ENCODE assay signal across 1 cellular context in the genomic region with DNA sequence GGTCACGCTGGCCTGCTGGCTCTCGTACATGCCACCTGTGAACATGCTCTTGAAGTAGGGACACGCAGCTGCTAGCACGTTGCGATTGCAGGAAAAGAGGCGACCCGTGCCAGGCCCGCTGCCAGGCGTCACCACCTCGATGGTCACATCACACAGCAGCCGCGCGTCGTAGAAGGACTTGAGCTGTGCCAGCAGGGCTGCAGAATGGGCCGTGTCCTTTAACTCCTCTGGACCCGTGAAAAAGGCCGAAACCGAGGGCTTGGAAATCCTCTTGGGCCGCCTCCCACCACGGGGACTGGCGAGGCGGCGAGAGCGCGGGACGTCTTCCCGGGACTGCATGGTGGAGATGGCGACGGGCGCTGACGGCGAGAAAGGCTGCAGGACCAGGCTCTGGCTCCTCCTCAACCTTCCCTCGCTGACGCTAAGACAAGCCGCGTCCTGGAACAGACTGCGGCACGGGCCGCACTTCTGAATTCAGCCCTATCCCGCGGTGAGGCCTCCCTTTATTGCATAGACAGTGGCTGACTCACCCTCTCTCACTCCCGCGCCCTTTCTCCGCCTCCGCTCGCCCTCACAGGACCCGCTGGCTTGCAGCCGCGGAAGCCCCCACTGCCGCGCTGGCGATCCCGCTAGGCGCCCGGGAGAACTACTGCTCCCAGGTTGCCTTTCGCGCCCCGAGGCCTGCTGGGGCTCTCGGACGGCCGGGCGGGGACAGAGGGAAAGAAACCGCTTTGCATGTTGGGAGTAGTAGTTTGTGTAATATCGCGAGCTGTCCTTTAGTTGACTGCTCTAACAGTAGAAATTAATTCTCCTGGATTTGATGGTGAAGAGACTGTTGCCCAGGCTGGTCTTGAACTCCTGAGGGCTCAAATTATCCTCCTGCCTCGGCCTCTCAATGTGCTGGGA.
A peak's percentile ranks its signal among the peaks of the same experiment; 100 is the strongest.
TF ChIP-seq lines count a peak whose summit lies in the region.

A gene with protein sequence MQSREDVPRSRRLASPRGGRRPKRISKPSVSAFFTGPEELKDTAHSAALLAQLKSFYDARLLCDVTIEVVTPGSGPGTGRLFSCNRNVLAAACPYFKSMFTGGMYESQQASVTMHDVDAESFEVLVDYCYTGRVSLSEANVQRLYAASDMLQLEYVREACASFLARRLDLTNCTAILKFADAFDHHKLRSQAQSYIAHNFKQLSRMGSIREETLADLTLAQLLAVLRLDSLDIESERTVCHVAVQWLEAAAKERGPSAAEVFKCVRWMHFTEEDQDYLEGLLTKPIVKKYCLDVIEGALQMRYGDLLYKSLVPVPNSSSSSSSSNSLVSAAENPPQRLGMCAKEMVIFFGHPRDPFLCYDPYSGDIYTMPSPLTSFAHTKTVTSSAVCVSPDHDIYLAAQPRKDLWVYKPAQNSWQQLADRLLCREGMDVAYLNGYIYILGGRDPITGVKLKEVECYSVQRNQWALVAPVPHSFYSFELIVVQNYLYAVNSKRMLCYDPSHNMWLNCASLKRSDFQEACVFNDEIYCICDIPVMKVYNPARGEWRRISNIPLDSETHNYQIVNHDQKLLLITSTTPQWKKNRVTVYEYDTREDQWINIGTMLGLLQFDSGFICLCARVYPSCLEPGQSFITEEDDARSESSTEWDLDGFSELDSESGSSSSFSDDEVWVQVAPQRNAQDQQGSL (minus strand): TSS at position 651 of the 906 bp plus-strand sequence. CDS start 312 bp downstream, at position 339.

TF ChIP-seq in H1, 55 proteins besides CTCF, POLR2A, EP300 and RAD21:
- peak; percentile 7; the same call in 1 of the 2 replicates for TF ChIP-seq MAFK (IDR thresholded peaks at IDR 0.05; ENCODE audit: low read depth, low read length)
- peak; percentile 79 for TF ChIP-seq POLR2AphosphoS5 (IDR thresholded peaks at IDR 0.05; ENCODE audit: low read depth, low read length)
- TF ChIP-seq SIX5 (IDR thresholded peaks at IDR 0.05; ENCODE audit: low read depth, low read length), result peak; percentile 94
- TF ChIP-seq SP1 (IDR thresholded peaks at IDR 0.05; ENCODE audit: low read depth, low read length), result no peak
- no peak for TF ChIP-seq JUN (IDR thresholded peaks at IDR 0.05; ENCODE audit: low read depth, low read length)
- TF ChIP-seq RBBP5 (IDR thresholded peaks at IDR 0.05; ENCODE audit: borderline replicate concordance, low read depth, low read length), result peak; percentile 78; the same call in 1 of the 2 replicates
- TF ChIP-seq CHD1 (IDR thresholded peaks at IDR 0.05; ENCODE audit: low read depth, low read length), result no peak
- TF ChIP-seq SIRT6 (IDR thresholded peaks at IDR 0.05; ENCODE audit: low read length), result no peak
- TF ChIP-seq TEAD4 (IDR thresholded peaks at IDR 0.05; ENCODE audit: low read depth, low read length), result no peak
- TF ChIP-seq PHF8 (conservative IDR thresholded peaks at IDR 0.05; ENCODE audit: low read depth, low read length), result peak; percentile 90; the same call in 1 of the 2 replicates
- TF ChIP-seq ASH2L (IDR thresholded peaks at IDR 0.05; ENCODE audit: low read length), result peak; percentile 82
- peak; percentile 54; the same call in 1 of the 2 replicates for TF ChIP-seq BRCA1 (IDR thresholded peaks at IDR 0.05; ENCODE audit: low read depth, low read length)
- peak; percentile 75; the same call in 1 of the 2 replicates for TF ChIP-seq JUND (IDR thresholded peaks at IDR 0.05; ENCODE audit: low read length)
- peak; percentile 81 for TF ChIP-seq TAF1 (IDR thresholded peaks at IDR 0.05; ENCODE audit: low read depth, low read length)
- TF ChIP-seq SRF (IDR thresholded peaks at IDR 0.05; ENCODE audit: low read depth, low read length), result no peak
- TF ChIP-seq KDM4A (IDR thresholded peaks at IDR 0.05; ENCODE audit: low read depth, low read length, severe bottlenecking), result peak; percentile 78
- peak; percentile 79 for TF ChIP-seq MAX (IDR thresholded peaks at IDR 0.05)
- TF ChIP-seq CHD2 (IDR thresholded peaks at IDR 0.05; ENCODE audit: low read length), result peak; percentile 93
- TF ChIP-seq YY1 (IDR thresholded peaks at IDR 0.05; ENCODE audit: low read depth, low read length), result peak; percentile 17
- TF ChIP-seq, protein P1, sequence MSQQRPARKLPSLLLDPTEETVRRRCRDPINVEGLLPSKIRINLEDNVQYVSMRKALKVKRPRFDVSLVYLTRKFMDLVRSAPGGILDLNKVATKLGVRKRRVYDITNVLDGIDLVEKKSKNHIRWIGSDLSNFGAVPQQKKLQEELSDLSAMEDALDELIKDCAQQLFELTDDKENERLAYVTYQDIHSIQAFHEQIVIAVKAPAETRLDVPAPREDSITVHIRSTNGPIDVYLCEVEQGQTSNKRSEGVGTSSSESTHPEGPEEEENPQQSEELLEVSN (IDR thresholded peaks at IDR 0.05), result peak; percentile 95
- TF ChIP-seq, protein P2, sequence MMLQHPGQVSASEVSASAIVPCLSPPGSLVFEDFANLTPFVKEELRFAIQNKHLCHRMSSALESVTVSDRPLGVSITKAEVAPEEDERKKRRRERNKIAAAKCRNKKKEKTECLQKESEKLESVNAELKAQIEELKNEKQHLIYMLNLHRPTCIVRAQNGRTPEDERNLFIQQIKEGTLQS (IDR thresholded peaks at IDR 0.05; ENCODE audit: insufficient read depth, low read depth, low read length), result 0 out of 2 replicates have a peak, but pooled peaks have one; percentile 16
- TF ChIP-seq EGR1 (IDR thresholded peaks at IDR 0.05; ENCODE audit: borderline replicate concordance, low read depth, low read length), result peak; percentile 62; the same call in 1 of the 2 replicates
- peak; percentile 32; the same call in 1 of the 2 replicates for TF ChIP-seq SP4 (IDR thresholded peaks at IDR 0.05; ENCODE audit: low read length)
- peak; percentile 45; the same call in 1 of the 2 replicates for TF ChIP-seq BACH1 (IDR thresholded peaks at IDR 0.05; ENCODE audit: low read length)
- peak; percentile 59 for TF ChIP-seq TBP (IDR thresholded peaks at IDR 0.05; ENCODE audit: low read depth, low read length)
- TF ChIP-seq HDAC2 (IDR thresholded peaks at IDR 0.05; ENCODE audit: borderline replicate concordance in 1 of 2, low read depth in 2 of 2, low read length in 2 of 2), result peak in 1 of 2 experiments; percentile 69; a peak in 1 of 4 replicates
